Comparison of ENCODE assay signal across 1 cellular context in genomic region chrX:11111038-11111851, GRCh38.
TF ChIP-seq lines count a peak whose summit lies in the region.

HCCS (plus strand) TSS chrX:11111332; CDS start chrX:11112061, 729 bp downstream.

TF ChIP-seq in K562, 482 proteins besides CTCF, POLR2A, EP300 and RAD21 (continued from another document and continues in another):
- TF ChIP-seq DIDO1 (tag; IDR thresholded peaks at IDR 0.05; ENCODE audit: low read depth) (no peak), DDX20 (tag; IDR thresholded peaks at IDR 0.05; ENCODE audit: low read depth) (no peak), XRCC5 (IDR thresholded peaks at IDR 0.05; ENCODE audit: low read depth, low read length) (no peak), GATA2 (CRISPR knock-in tag; IDR thresholded peaks at IDR 0.05) (no peak), TRIM28 (IDR thresholded peaks at IDR 0.05) (no peak), GTF2E2 (tag; IDR thresholded peaks at IDR 0.05) (0 out of 2 replicates have a peak, but pooled peaks have one; percentile 34), CREB1 (IDR thresholded peaks at IDR 0.05) (peak; percentile 85), CREB1 (CRISPR knock-in tag; IDR thresholded peaks at IDR 0.05) (peak; percentile 79), ZNF165 (CRISPR knock-in tag; IDR thresholded peaks at IDR 0.05; ENCODE audit: borderline replicate concordance) (no peak), TEAD4 (IDR thresholded peaks at IDR 0.05; ENCODE audit: low read length) (no peak), TEAD4 (CRISPR knock-in tag; IDR thresholded peaks at IDR 0.05; ENCODE audit: borderline replicate concordance) (no peak), HNRNPUL1 (IDR thresholded peaks at IDR 0.05; ENCODE audit: low read length) (no peak), ZNF12 (CRISPR knock-in tag; IDR thresholded peaks at IDR 0.05) (no peak), NR2C1 (IDR thresholded peaks at IDR 0.05) (no peak), NR2C1 (tag; IDR thresholded peaks at IDR 0.05) (no peak), BMI1 (IDR thresholded peaks at IDR 0.05; ENCODE audit: low read length) (no peak), VEZF1 (CRISPR knock-in tag; IDR thresholded peaks at IDR 0.05) (peak; percentile 85), CREB3L1 (IDR thresholded peaks at IDR 0.05; ENCODE audit: borderline replicate concordance, low read depth) (peak; percentile 24; the same call in 1 of the 2 replicates), TRIM24 (IDR thresholded peaks at IDR 0.05) (no peak), HLTF (IDR thresholded peaks at IDR 0.05) (no peak), MNT (conservative IDR thresholded peaks at IDR 0.05) (peak in 1 of 2 experiments; percentile 75; a peak in 3 of 4 replicates), ARID1B (IDR thresholded peaks at IDR 0.05) (0 out of 2 replicates have a peak, but pooled peaks have one; percentile 17), ZNF217 (CRISPR knock-in tag; IDR thresholded peaks at IDR 0.05) (no peak), ZNF395 (CRISPR knock-in tag; IDR thresholded peaks at IDR 0.05) (no peak), GTF3C2 (IDR thresholded peaks at IDR 0.05; ENCODE audit: borderline replicate concordance, extremely low read depth, insufficient read length) (no peak), KDM4B (IDR thresholded peaks at IDR 0.05; ENCODE audit: borderline replicate concordance in 2 of 2, low read depth in 1 of 2) (no peak), SMARCA4 (IDR thresholded peaks at IDR 0.05) (no peak), SRF (CRISPR knock-in tag; IDR thresholded peaks at IDR 0.05) (no peak), MAZ (CRISPR knock-in tag; conservative IDR thresholded peaks at IDR 0.05 in 1 of 2, IDR thresholded peaks at IDR 0.05 in 1 of 2) (peak in 1 of 2 experiments; percentile 49; a peak in 3 of 4 replicates), ZNF444 (CRISPR knock-in tag; IDR thresholded peaks at IDR 0.05) (no peak), KAT2B (IDR thresholded peaks at IDR 0.05; ENCODE audit: low read depth, low read length) (no peak), PTBP1 (IDR thresholded peaks at IDR 0.05; ENCODE audit: low read depth, low read length) (no peak), TCF7L2 (IDR thresholded peaks at IDR 0.05; ENCODE audit: low read depth, low read length) (no peak), MBD2 (IDR thresholded peaks at IDR 0.05; ENCODE audit: borderline replicate concordance, low read depth) (peak; percentile 34; the same call in 1 of the 2 replicates), TCF7 (IDR thresholded peaks at IDR 0.05; ENCODE audit: borderline replicate concordance) (no peak), TFE3 (CRISPR knock-in tag; IDR thresholded peaks at IDR 0.05) (no peak), HNRNPLL (IDR thresholded peaks at IDR 0.05; ENCODE audit: low read depth, low read length, poor library complexity, severe bottlenecking) (peak; percentile 48), PRMT5 (CRISPR knock-in tag; IDR thresholded peaks at IDR 0.05) (no peak), POLR2H (tag; IDR thresholded peaks at IDR 0.05; ENCODE audit: low read depth) (0 out of 2 replicates have a peak, but pooled peaks have one; percentile 52), ZNF277 (CRISPR knock-in tag; IDR thresholded peaks at IDR 0.05; ENCODE audit: borderline replicate concordance) (no peak), CBX8 (IDR thresholded peaks at IDR 0.05; ENCODE audit: borderline replicate concordance, extremely low read depth, low read depth, low read length, poor library complexity, severe bottlenecking) (no peak), L3MBTL2 (IDR thresholded peaks at IDR 0.05) (peak; percentile 38), ZNF280B (CRISPR knock-in tag; IDR thresholded peaks at IDR 0.05) (no peak), SLC30A9 (CRISPR knock-in tag; IDR thresholded peaks at IDR 0.05) (no peak), FOXP4 (CRISPR knock-in tag; IDR thresholded peaks at IDR 0.05; ENCODE audit: borderline replicate concordance) (no peak), CC2D1A (IDR thresholded peaks at IDR 0.05) (no peak), E2F1 (CRISPR knock-in tag; IDR thresholded peaks at IDR 0.05) (no peak), TAF15 (IDR thresholded peaks at IDR 0.05; ENCODE audit: low read depth, low read length) (no peak), IRF1 (CRISPR knock-in tag; IDR thresholded peaks at IDR 0.05; ENCODE audit: borderline replicate concordance) (no peak), C11orf30 (IDR thresholded peaks at IDR 0.05; ENCODE audit: low read depth) (peak; percentile 43; the same call in 1 of the 2 replicates), ZNF408 (CRISPR knock-in tag; IDR thresholded peaks at IDR 0.05; ENCODE audit: low read depth) (no peak), TAF9B (IDR thresholded peaks at IDR 0.05; ENCODE audit: partially characterized antibody) (peak; percentile 32)
